Comparison of ENCODE assay signal across 25 cellular contexts in genomic region chr13:110336108-110336507, GRCh38. TPM values are rescaled to one million over a fixed set of nuclear protein-coding genes. Genes with fewer than 3 reads are reported as not detected.
A peak's percentile ranks its signal among the peaks of the same experiment; 100 is the strongest.
DNase-seq lines count a peak whose midpoint lies in the region; ATAC-seq and TF ChIP-seq lines count a peak whose summit lies in the region.
"Had no signal": no experiment of that assay in that cellular context is flagged by ENCODE, and none has a peak within 500 bp of the region (broad histone marks: within the 10 kb centered on the region; RNA-seq: fewer than 3 reads in every experiment).

No MANE protein-coding gene starts in this region.

- H3K23ac ChIP-seq in mesendoderm (ENCODE audit: low read length) = no peak overlapping the region

- no peaks in the 10 kb centered on the region for H3K9me3 Mint-ChIP-seq in activated naive CD4-positive, alpha-beta T cell treated with anti-CD3 and anti-CD28 coated beads for 36 hours
- H3K9me3 Mint-ChIP-seq: activated naive CD4-positive, alpha-beta T cell treated with anti-CD3 and anti-CD28 coated beads, Interleukin-2, amount 50 U/mL, for 24 hours; GM23338; HFFc6 had no signal

- no peaks in the 10 kb centered on the region for H3K79me2 ChIP-seq in mesendoderm (ENCODE audit: control insufficient read depth, insufficient read depth, low read length)

- WGBS in stomach, 5 donors = 88 to 94% (median 93%) methylated on average over 9 of the region's 9 CpGs
- no CpG with 5 or more reads among the region's 9 CpGs for WGBS in mesendoderm (ENCODE audit: extremely low coverage, insufficient coverage, low lambda C conversion rate)

- H3K27me3 ChIP-seq in muscle layer of duodenum (ENCODE audit: low read depth, low read length) = no peaks in the 10 kb centered on the region
- H3K27me3 ChIP-seq in stomach = no peaks in the 10 kb centered on the region
- H3K27me3 ChIP-seq in mesendoderm (ENCODE audit: insufficient read depth, low read length, poor library complexity) = no peaks in the 10 kb centered on the region
- H3K27me3 ChIP-seq in upper lobe of right lung = no peaks in the 10 kb centered on the region

- H3K27ac Mint-ChIP-seq in activated naive CD4-positive, alpha-beta T cell treated with anti-CD3 and anti-CD28 coated beads for 36 hours = no peak overlapping the region
- H3K27ac Mint-ChIP-seq: activated CD4-positive, alpha-beta T cell treated with anti-CD3 and anti-CD28 coated beads, Interleukin-2, amount 10 ng/mL, durations not matched to agents 7 days and 5 days; activated naive CD4-positive, alpha-beta T cell treated with anti-CD3 and anti-CD28 coated beads, Interleukin-2, amount 50 U/mL, for 24 hours; GM23338; type B pancreatic cell had no signal

- intact Hi-C loops in stomach (cut with DNase I; ENCODE audit: low total_unique reads) = no loop called here
- intact Hi-C loops in activated naive CD4-positive, alpha-beta T cell treated with anti-CD3 and anti-CD28 coated beads for 36 hours (cut with micrococcal nuclease) = no loop called here
- intact Hi-C loops in upper lobe of right lung (cut with DNase I) = no loop called here

- no peak overlapping the region for H4K8ac ChIP-seq in mesendoderm (ENCODE audit: low read depth, low read length)

- no peaks in the 10 kb centered on the region for H3K36me3 ChIP-seq in muscle layer of duodenum (ENCODE audit: control insufficient read depth in 1 of 2, insufficient read depth in 2 of 2, low read length in 2 of 2)
- no peaks in the 10 kb centered on the region for H3K36me3 ChIP-seq in stomach
- no peaks in the 10 kb centered on the region for H3K36me3 ChIP-seq in mesendoderm (ENCODE audit: control insufficient read depth, insufficient read depth, low read length)
- H3K36me3 ChIP-seq in upper lobe of right lung = no peaks in the 10 kb centered on the region
- H3K36me3 ChIP-seq: BE2C, WERI-Rb-1 had no signal

- DNase-seq in COLO829 (ENCODE audit: low spot score) (peak; percentile 59), coronary artery (ENCODE audit: low spot score) (no peak), stomach (no peak), mesendoderm (no peak), EL (no peak), upper lobe of right lung (no peak)
- no peak for DNase-seq in activated naive CD4-positive, alpha-beta T cell treated with anti-CD3 and anti-CD28 coated beads for 36 hours
- DNase-seq: activated CD4-positive, alpha-beta T cell treated with anti-CD3 and anti-CD28 coated beads, Interleukin-2, amount 10 ng/mL, durations not matched to agents 7 days and 5 days; BE2C; COR-L47; DMS79; erythroblast; HFFc6; NCI-H2081 treated with DMSO at 0.1 percent for 48 hours; NCI-H345; NCI-H774; nucleus accumbens; stimulated activated naive CD4-positive, alpha-beta T cell treated with Interleukin-2 at 50 U/mL for 16 hours; T-helper 9 cell; WERI-Rb-1 had no signal

- CTCF ChIA-PET in activated naive CD4-positive, alpha-beta T cell treated with anti-CD3 and anti-CD28 coated beads for 36 hours (lab: Charles Lee) = no interaction called here

- H3K18ac ChIP-seq in mesendoderm (ENCODE audit: low read length) = no peak overlapping the region

- no peak overlapping the region for H2AK5ac ChIP-seq in mesendoderm (ENCODE audit: low read length)

- H3K4me2 ChIP-seq in mesendoderm (ENCODE audit: low read length) = no peak overlapping the region
- H3K4me2 ChIP-seq: GM23338 had no signal

- peaks cover 29 to 50% of the 10 kb centered on the region in 2 donors for H3K4me1 ChIP-seq in muscle layer of duodenum (ENCODE audit: control insufficient read depth in 1 of 2, insufficient read depth in 2 of 2, low read length in 2 of 2)
- peaks cover 0 to 97% (median 56%) of the 10 kb centered on the region in 4 donors for H3K4me1 ChIP-seq in stomach
- H3K4me1 ChIP-seq in mesendoderm (ENCODE audit: control insufficient read depth, low read depth, low read length) = peaks cover 8% of the 10 kb centered on the region
- peaks cover 50% of the 10 kb centered on the region for H3K4me1 ChIP-seq in upper lobe of right lung
- H3K4me1 ChIP-seq: BE2C had no signal

- no peak for TF ChIP-seq POLR2A in stomach (IDR thresholded peaks at IDR 0.05)

- H3K36me3 Mint-ChIP-seq in activated naive CD4-positive, alpha-beta T cell treated with anti-CD3 and anti-CD28 coated beads for 36 hours (ENCODE audit: low read depth) = no peaks in the 10 kb centered on the region
- H3K36me3 Mint-ChIP-seq: activated naive CD4-positive, alpha-beta T cell treated with anti-CD3 and anti-CD28 coated beads, Interleukin-2, amount 50 U/mL, for 24 hours had no signal

- no peak overlapping the region for H3K4me3 Mint-ChIP-seq in activated naive CD4-positive, alpha-beta T cell treated with anti-CD3 and anti-CD28 coated beads for 36 hours
- H3K4me3 Mint-ChIP-seq: activated CD4-positive, alpha-beta T cell treated with anti-CD3 and anti-CD28 coated beads, Interleukin-2, amount 10 ng/mL, durations not matched to agents 7 days and 5 days; activated naive CD4-positive, alpha-beta T cell treated with anti-CD3 and anti-CD28 coated beads, Interleukin-2, amount 50 U/mL, for 24 hours; GM23338; HFFc6; type B pancreatic cell had no signal

- no peak overlapping the region for H3K56ac ChIP-seq in mesendoderm (ENCODE audit: low read length)

- TF ChIP-seq CTCF in coronary artery (IDR thresholded peaks at IDR 0.05) (no peak), stomach (IDR thresholded peaks at IDR 0.05) (no peak), upper lobe of right lung (IDR thresholded peaks at IDR 0.05) (no peak)

- ATAC-seq in upper lobe of right lung = no peak
- ATAC-seq: GM23338 had no signal

- H3K27ac ChIP-seq in coronary artery (peak overlapping the region; percentile 89 to 96), muscle layer of duodenum (ENCODE audit: low read length) (peak overlapping the region; percentile 96), stomach (peak overlapping the region; percentile 17 to 92 (median 88)), mesendoderm (ENCODE audit: low read depth, low read length) (no peak overlapping the region), upper lobe of right lung (no peak overlapping the region)
- H3K27ac ChIP-seq: WERI-Rb-1 had no signal

- H3K4me3 ChIP-seq in coronary artery (no peak overlapping the region), muscle layer of duodenum (ENCODE audit: low read depth in 1 of 2, low read length in 2 of 2) (peak overlapping the region in 1 of 2 donors; percentile 3), stomach (no peak overlapping the region), mesendoderm (ENCODE audit: low read length) (no peak overlapping the region), upper lobe of right lung (no peak overlapping the region)
- H3K4me3 ChIP-seq: GM23338, lung had no signal

- no peak overlapping the region for H2BK120ac ChIP-seq in mesendoderm (ENCODE audit: low read depth, low read length)

- peaks cover 23% of the 10 kb centered on the region for H3K4me1 Mint-ChIP-seq in activated naive CD4-positive, alpha-beta T cell treated with anti-CD3 and anti-CD28 coated beads for 36 hours (ENCODE audit: low read depth)

- H3K9me3 ChIP-seq in muscle layer of duodenum (ENCODE audit: control insufficient read depth in 1 of 2, low read length in 2 of 2) (no peaks in the 10 kb centered on the region), stomach (no peaks in the 10 kb centered on the region), upper lobe of right lung (no peaks in the 10 kb centered on the region)
- H3K9me3 ChIP-seq: BE2C had no signal

- no peak overlapping the region for H2BK5ac ChIP-seq in mesendoderm (ENCODE audit: low read length)

- H2BK15ac ChIP-seq in mesendoderm (replicated peaks; ENCODE audit: low read depth) = no peak overlapping the region

- H4K5ac ChIP-seq in mesendoderm (ENCODE audit: low read length) = no peak overlapping the region

- H3K4ac ChIP-seq in mesendoderm (ENCODE audit: low read depth, low read length) = no peak overlapping the region

- no peak overlapping the region for H3K9ac ChIP-seq in mesendoderm (ENCODE audit: low read length)

- peaks cover 11% of the 10 kb centered on the region for H3K79me1 ChIP-seq in mesendoderm (ENCODE audit: low read length)

- no peak for TF ChIP-seq EP300 in stomach (IDR thresholded peaks at IDR 0.05)

- H3K27me3 Mint-ChIP-seq in activated naive CD4-positive, alpha-beta T cell treated with anti-CD3 and anti-CD28 coated beads for 36 hours (ENCODE audit: low read depth) = peaks cover 13% of the 10 kb centered on the region
- H3K27me3 Mint-ChIP-seq: type B pancreatic cell had no signal

RNA-seq across cellular contexts. Expression of gene COL4A2, which starts 29.0 kb away (rescaled TPM):
- total RNA-seq in stomach (100 to 1,000 TPM; 134 to 531 (median 366) TPM), upper lobe of right lung (273 TPM)
- polyA plus RNA-seq in stomach = 10 to 100 TPM; 24.0 to 96.6 (median 38.4) TPM
- not detected for total RNA-seq in activated naive CD4-positive, alpha-beta T cell treated with anti-CD3 and anti-CD28 coated beads for 36 hours
- 32.1 TPM for polyA plus RNA-seq in mesendoderm (2013, experiment 1 of 2)
- polyA plus RNA-seq in mesendoderm (2013, experiment 2 of 2) = 31.1 TPM
- total RNA-seq: activated CD4-positive, alpha-beta T cell treated with anti-CD3 and anti-CD28 coated beads, Interleukin-2, amount 10 ng/mL, durations not matched to agents 7 days and 5 days had no signal

RNA-seq across cellular contexts. Expression of gene COL4A1, which starts 29.2 kb away (rescaled TPM):
- total RNA-seq in stomach (100 to 1,000 TPM; 132 to 798 (median 175) TPM), upper lobe of right lung (242 TPM)
- 10 to 100 TPM; 18.8 to 59.0 (median 30.6) TPM for polyA plus RNA-seq in stomach
- under 1 TPM in 1 of 2 experiments, not detected in 1; 0.07 TPM for total RNA-seq in activated naive CD4-positive, alpha-beta T cell treated with anti-CD3 and anti-CD28 coated beads for 36 hours
- 28.0 TPM for polyA plus RNA-seq in mesendoderm (2013, experiment 1 of 2)
- polyA plus RNA-seq in mesendoderm (2013, experiment 2 of 2) = 29.2 TPM

Comparison
In these comparisons a context has a peak if more than half of its experiments do, and no peak if none do; other contexts are left out.
1. H3K27ac ChIP-seq: peak in coronary artery (2 of 2), muscle layer of duodenum (single experiment) and stomach (5 of 5); none in mesendoderm (single experiment) and upper lobe of right lung (single experiment).
2. RNA of gene COL4A2, which starts 29.0 kb away (total RNA-seq): 134 to 531 TPM in stomach and 273 TPM in upper lobe of right lung (single experiment); not detected in activated naive CD4-positive, alpha-beta T cell treated with anti-CD3 and anti-CD28 coated beads for 36 hours; every median in the first group is over 100 times any median in the second.
3. RNA of gene COL4A1, which starts 29.2 kb away (total RNA-seq): 242 TPM in upper lobe of right lung (single experiment) and 132 to 798 TPM in stomach; 0.07 TPM in activated naive CD4-positive, alpha-beta T cell treated with anti-CD3 and anti-CD28 coated beads for 36 hours; every median in the first group is over 100 times any median in the second.